ENCODE assay signal across 8 cellular contexts in genomic region chr2:171893196-171893823, GRCh38.
DNase-seq lines count a peak whose midpoint lies in the region; ATAC-seq and TF ChIP-seq lines count a peak whose summit lies in the region.

No MANE protein-coding gene starts in this region.

- H3K36me3 ChIP-seq in NT2/D1 (ENCODE audit: insufficient read depth, insufficient read length, low read length), result no peaks in the 10 kb centered on the region
- H3K36me3 ChIP-seq in endocrine pancreas (ENCODE audit: control insufficient read depth, insufficient read depth, low read length), result no peaks in the 10 kb centered on the region

- H3K4me1 Mint-ChIP-seq in nephron progenitor cell, result peaks cover 17% of the 10 kb centered on the region

- H3K27me3 ChIP-seq in NT2/D1 (ENCODE audit: insufficient read depth, insufficient read length), result no peaks in the 10 kb centered on the region
- H3K27me3 ChIP-seq in endocrine pancreas (ENCODE audit: control insufficient read depth, insufficient read depth, low read length), result no peaks in the 10 kb centered on the region

- H3K36me3 Mint-ChIP-seq in nephron progenitor cell (ENCODE audit: low read depth), result peaks cover 26% of the 10 kb centered on the region

- H3K4me3 Mint-ChIP-seq in nephron progenitor cell, result peak overlapping the region; percentile 96

- no peak overlapping the region for H3K27ac Mint-ChIP-seq in nephron progenitor cell

- H3K9me3 ChIP-seq in NT2/D1 (ENCODE audit: insufficient read depth, low read length) (peaks cover 3% of the 10 kb centered on the region), endocrine pancreas (ENCODE audit: control insufficient read depth, low read length) (no peaks in the 10 kb centered on the region)

- peaks cover 8% of the 10 kb centered on the region for H3K27me3 Mint-ChIP-seq in nephron progenitor cell (ENCODE audit: low read depth, poor library complexity)

- DNase-seq in NCI-H2081 (lab: John Stamatoyannopoulos, UW), result peak; percentile 22 to 70
- no peak for DNase-seq in NCI-H2081 treated with DMSO at 0.1 percent for 48 hours (lab: John Stamatoyannopoulos, UW)
- no peak for DNase-seq in NT2/D1 (ENCODE audit: low read depth, low spot score)
- DNase-seq in nephron progenitor cell, result no peak
- no peak for DNase-seq in LoVo (ENCODE audit: low spot score)
- no peak for DNase-seq in COR-L47 (lab: John Stamatoyannopoulos, UW)

- H3K9me3 Mint-ChIP-seq in nephron progenitor cell, result peaks cover 9% of the 10 kb centered on the region

- H3K9ac ChIP-seq in NT2/D1 (ENCODE audit: insufficient read length, low read depth) (peak overlapping the region; percentile 76), endocrine pancreas (ENCODE audit: control insufficient read depth, insufficient read depth, low read length) (peak overlapping the region; percentile 83)

- no peak for ATAC-seq in GM18502 (IDR thresholded peaks at IDR 0.05; ENCODE audit: poor library complexity, unreplicated experiment)

- no peak for TF ChIP-seq CTCF in nephron progenitor cell (IDR thresholded peaks at IDR 0.05)

- H3K4me3 ChIP-seq in NT2/D1 (ENCODE audit: insufficient read length, low read depth) (peak overlapping the region; percentile 62), endocrine pancreas (ENCODE audit: control insufficient read depth, insufficient read depth, low read length) (peak overlapping the region; percentile 88)

- no peaks in the 10 kb centered on the region for H3K4me1 ChIP-seq in NT2/D1 (ENCODE audit: insufficient read depth, insufficient read length)
- H3K4me1 ChIP-seq in endocrine pancreas (ENCODE audit: control insufficient read depth, insufficient read depth, low read length), result peaks cover 12% of the 10 kb centered on the region

Comparison
In these comparisons a context has a peak if more than half of its experiments do, and no peak if none do; other contexts are left out.
1. DNase-seq: peak in NCI-H2081 (2 of 2); none in NCI-H2081 treated with DMSO at 0.1 percent for 48 hours (single experiment), NT2/D1 (single experiment), nephron progenitor cell (single experiment), LoVo (single experiment) and COR-L47 (single experiment).